Comparison of ENCODE assay signal across 9 cellular contexts in genomic region chr4:68347845-68348244, GRCh38. TPM values are rescaled to one million over a fixed set of nuclear protein-coding genes. Genes with fewer than 3 reads are reported as not detected.
DNase-seq lines count a peak whose midpoint lies in the region; ATAC-seq and TF ChIP-seq lines count a peak whose summit lies in the region.
"Had no signal": no experiment of that assay in that cellular context is flagged by ENCODE, and none has a peak within 500 bp of the region (broad histone marks: within the 10 kb centered on the region; RNA-seq: fewer than 3 reads in every experiment).

No MANE protein-coding gene starts in this region.

- no peak for TF ChIP-seq RAD21 in SK-N-SH (IDR thresholded peaks at IDR 0.05; ENCODE audit: low read length)

- H3K4me3 ChIP-seq in SK-N-SH (ENCODE audit: low read depth in 2 of 2, low read length in 1 of 2) (peak overlapping the region; percentile 75 to 77; a peak in 3 of 4 replicates), iPS-11a (ENCODE audit: low read depth, low read length) (peak overlapping the region; percentile 90)

- H3K79me2 ChIP-seq in SK-N-SH (ENCODE audit: insufficient read depth), result peaks cover 70% of the 10 kb centered on the region

- CTCF ChIA-PET in SK-N-SH (lab: Yijun Ruan, JAX), result interaction anchor here (1.4 to 1.5 kb wide), 2 partner anchors 28 to 76 kb away, joined by 3 to 4 read pairs; no protein-coding TSS in a partner anchor
- CTCF ChIA-PET in activated CD4-positive, alpha-beta memory T cell treated with anti-CD3 and anti-CD28 coated beads, Interleukin-2, amount 10 ng/mL, durations not matched to agents 7 days and 5 days (lab: Charles Lee), result no interaction called here

- H3K4me3 Mint-ChIP-seq in activated CD4-positive, alpha-beta memory T cell treated with anti-CD3 and anti-CD28 coated beads, Interleukin-2, amount 10 ng/mL, durations not matched to agents 7 days and 5 days, result peak overlapping the region; percentile 97
- peak overlapping the region; percentile 94 for H3K4me3 Mint-ChIP-seq in stimulated activated memory B cell treated with anti-CD40 and anti-IgM and Interleukin-4, amounts not matched to agents 10 μg/mL and 1 μg/mL and 100 μg/mL, for 72 hours

- 34% methylated on average over 5 of the region's 5 CpGs for WGBS in SK-N-SH (ENCODE audit: low lambda C conversion rate)

- H3K36me3 Mint-ChIP-seq in activated CD4-positive, alpha-beta memory T cell treated with anti-CD3 and anti-CD28 coated beads, Interleukin-2, amount 10 ng/mL, durations not matched to agents 7 days and 5 days (ENCODE audit: low read depth), result peaks cover 31% of the 10 kb centered on the region
- peaks cover 16% of the 10 kb centered on the region for H3K36me3 Mint-ChIP-seq in stimulated activated memory B cell treated with anti-CD40 and anti-IgM and Interleukin-4, amounts not matched to agents 10 μg/mL and 1 μg/mL and 100 μg/mL, for 72 hours

- no peaks in the 10 kb centered on the region for H3K9me2 ChIP-seq in SK-N-SH

- H3K27me3 Mint-ChIP-seq in activated CD4-positive, alpha-beta memory T cell treated with anti-CD3 and anti-CD28 coated beads, Interleukin-2, amount 10 ng/mL, durations not matched to agents 7 days and 5 days, result no peaks in the 10 kb centered on the region
- H3K27me3 Mint-ChIP-seq in stimulated activated memory B cell treated with anti-CD40 and anti-IgM and Interleukin-4, amounts not matched to agents 10 μg/mL and 1 μg/mL and 100 μg/mL, for 72 hours, result no peaks in the 10 kb centered on the region

- peaks cover 3% of the 10 kb centered on the region for H3F3A ChIP-seq in SK-N-SH (replicated peaks; ENCODE audit: insufficient read depth)

- DNase-seq in SK-N-SH, result no peak
- DNase-seq in activated CD4-positive, alpha-beta memory T cell treated with anti-CD3 and anti-CD28 coated beads, Interleukin-2, amount 10 ng/mL, durations not matched to agents 7 days and 5 days, result no peak
- DNase-seq in NCI-H2171 treated with DMSO at 0.1 percent for 48 hours (lab: John Stamatoyannopoulos, UW), result no peak
- no peak for DNase-seq in glomerular visceral epithelial cell (ENCODE audit: extremely low spot score)
- no peak for DNase-seq in activated CD4-positive, alpha-beta T cell treated with anti-CD3 and anti-CD28 coated beads, Interleukin-2, amount 50 U/mL, for 1 hour

- H3K4me1 ChIP-seq in SK-N-SH (ENCODE audit: control insufficient read depth in 1 of 2, insufficient read depth in 2 of 2, low read depth in 1 of 2, low read length in 1 of 2), result peaks cover 0 to 4% of the 10 kb centered on the region in 2 experiments; a peak in 2 of 4 replicates

- TF ChIP-seq EP300 in SK-N-SH (IDR thresholded peaks at IDR 0.05; ENCODE audit: borderline replicate concordance in 1 of 2, low read depth in 1 of 2, low read length in 1 of 2), result no peak

- H3K27ac Mint-ChIP-seq in activated CD4-positive, alpha-beta memory T cell treated with anti-CD3 and anti-CD28 coated beads, Interleukin-2, amount 10 ng/mL, durations not matched to agents 7 days and 5 days, result peak overlapping the region; percentile 95
- H3K27ac Mint-ChIP-seq in stimulated activated memory B cell treated with anti-CD40 and anti-IgM and Interleukin-4, amounts not matched to agents 10 μg/mL and 1 μg/mL and 100 μg/mL, for 72 hours, result peak overlapping the region; percentile 99

- H3K9me3 Mint-ChIP-seq in activated CD4-positive, alpha-beta memory T cell treated with anti-CD3 and anti-CD28 coated beads, Interleukin-2, amount 10 ng/mL, durations not matched to agents 7 days and 5 days, result no peaks in the 10 kb centered on the region
- no peaks in the 10 kb centered on the region for H3K9me3 Mint-ChIP-seq in stimulated activated memory B cell treated with anti-CD40 and anti-IgM and Interleukin-4, amounts not matched to agents 10 μg/mL and 1 μg/mL and 100 μg/mL, for 72 hours

- no peak overlapping the region for H3K27ac ChIP-seq in SK-N-SH (ENCODE audit: low read depth in 2 of 2, low read length in 1 of 2)
- H3K27ac ChIP-seq: 22Rv1 had no signal

- H3K9ac ChIP-seq in SK-N-SH, result peak overlapping the region; percentile 98; the same call in 1 of the 2 replicates

- POLR2A ChIA-PET in SK-N-SH (lab: Yijun Ruan, JAX), result no interaction called here
- POLR2A ChIA-PET in activated CD4-positive, alpha-beta memory T cell treated with anti-CD3 and anti-CD28 coated beads, Interleukin-2, amount 10 ng/mL, durations not matched to agents 7 days and 5 days (lab: Charles Lee), result interaction anchor here (3.7 kb wide), 1 partner anchor 15 kb away, joined by 14 read pairs; no protein-coding TSS in a partner anchor

- H4K20me1 ChIP-seq in SK-N-SH (ENCODE audit: insufficient read depth), result peaks cover 62% of the 10 kb centered on the region

- no peaks in the 10 kb centered on the region for H3K27me3 ChIP-seq in SK-N-SH (ENCODE audit: insufficient read depth)

- peaks cover 0 to 2% of the 10 kb centered on the region in 2 experiments for H3K36me3 ChIP-seq in SK-N-SH (replicated peaks in 1 of 2; ENCODE audit: control insufficient read depth in 1 of 2, insufficient read depth in 2 of 2, low read length in 1 of 2)

- H3K4me2 ChIP-seq in SK-N-SH, result peak overlapping the region; percentile 68

- ATAC-seq in SK-N-SH treated with all-trans-retinoic acid at 6 μM for 48 hours, result no peak
- no peak for ATAC-seq in stimulated activated memory B cell treated with anti-CD40 and anti-IgM and Interleukin-4, amounts not matched to agents 10 μg/mL and 1 μg/mL and 100 μg/mL, for 72 hours

- no peak for TF ChIP-seq CTCF in SK-N-SH (IDR thresholded peaks at IDR 0.05)

- no peaks in the 10 kb centered on the region for H3K9me3 ChIP-seq in SK-N-SH

- H2AFZ ChIP-seq in SK-N-SH (ENCODE audit: low read depth), result no peak overlapping the region

- peaks cover 40% of the 10 kb centered on the region for H3K4me1 Mint-ChIP-seq in activated CD4-positive, alpha-beta memory T cell treated with anti-CD3 and anti-CD28 coated beads, Interleukin-2, amount 10 ng/mL, durations not matched to agents 7 days and 5 days
- H3K4me1 Mint-ChIP-seq in stimulated activated memory B cell treated with anti-CD40 and anti-IgM and Interleukin-4, amounts not matched to agents 10 μg/mL and 1 μg/mL and 100 μg/mL, for 72 hours, result peaks cover 42% of the 10 kb centered on the region

TF ChIP-seq in SK-N-SH, 30 proteins besides CTCF, POLR2A, EP300 and RAD21:
- TF ChIP-seq POLR2AphosphoS5 (IDR thresholded peaks at IDR 0.05; ENCODE audit: low read depth, low read length) (no peak), NRF1 (IDR thresholded peaks at IDR 0.05; ENCODE audit: low read depth, low read length) (no peak), FOSL2 (IDR thresholded peaks at IDR 0.05; ENCODE audit: borderline replicate concordance, low read depth) (no peak), TEAD4 (IDR thresholded peaks at IDR 0.05; ENCODE audit: borderline replicate concordance, insufficient read depth) (no peak), NFIC (IDR thresholded peaks at IDR 0.05; ENCODE audit: borderline replicate concordance) (no peak)
- TF ChIP-seq, protein P1, sequence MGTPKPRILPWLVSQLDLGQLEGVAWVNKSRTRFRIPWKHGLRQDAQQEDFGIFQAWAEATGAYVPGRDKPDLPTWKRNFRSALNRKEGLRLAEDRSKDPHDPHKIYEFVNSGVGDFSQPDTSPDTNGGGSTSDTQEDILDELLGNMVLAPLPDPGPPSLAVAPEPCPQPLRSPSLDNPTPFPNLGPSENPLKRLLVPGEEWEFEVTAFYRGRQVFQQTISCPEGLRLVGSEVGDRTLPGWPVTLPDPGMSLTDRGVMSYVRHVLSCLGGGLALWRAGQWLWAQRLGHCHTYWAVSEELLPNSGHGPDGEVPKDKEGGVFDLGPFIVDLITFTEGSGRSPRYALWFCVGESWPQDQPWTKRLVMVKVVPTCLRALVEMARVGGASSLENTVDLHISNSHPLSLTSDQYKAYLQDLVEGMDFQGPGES (IDR thresholded peaks at IDR 0.05; ENCODE audit: low read depth, low read length), result no peak

TF ChIP-seq in SK-N-SH treated with all-trans-retinoic acid at 6 μM for 48 hours, 23 proteins besides CTCF, POLR2A, EP300 and RAD21 (continues in another document):
- no peak for TF ChIP-seq ZNF8 (CRISPR knock-in tag; IDR thresholded peaks at IDR 0.05)
- TF ChIP-seq TCF4 (CRISPR knock-in tag; IDR thresholded peaks at IDR 0.05; ENCODE audit: borderline replicate concordance), result no peak
- TF ChIP-seq GLIS3 (CRISPR knock-in tag; IDR thresholded peaks at IDR 0.05), result no peak
- no peak for TF ChIP-seq POU6F1 (CRISPR knock-in tag; IDR thresholded peaks at IDR 0.05; ENCODE audit: borderline replicate concordance, low read depth)
- no peak for TF ChIP-seq PATZ1 (CRISPR knock-in tag; IDR thresholded peaks at IDR 0.05; ENCODE audit: borderline replicate concordance)
- no peak for TF ChIP-seq ARNTL (CRISPR knock-in tag; IDR thresholded peaks at IDR 0.05; ENCODE audit: borderline replicate concordance, low read depth)

RNA-seq across cellular contexts. Expression of gene YTHDC1, which starts 2.0 kb away (rescaled TPM):
- 21.0 and 31.3 TPM in 2 replicates for polyA plus RNA-seq in SK-N-SH (2012; rRNA removed)
- polyA plus RNA-seq in SK-N-SH (2012; cell fraction: cytosol; rRNA removed), result 26.9 and 27.7 TPM in 2 replicates
- 49.1 and 84.9 TPM in 2 replicates for polyA plus RNA-seq in SK-N-SH (2012; cell fraction: nucleus; rRNA removed)
- total RNA-seq in activated CD4-positive, alpha-beta memory T cell treated with anti-CD3 and anti-CD28 coated beads, Interleukin-2, amount 10 ng/mL, durations not matched to agents 7 days and 5 days, result 10 to 100 TPM; 80.0 to 95.1 TPM
